In genomic region chr17:55004484-55004883, GRCh38 we compare ENCODE assay signal across 1 cellular context.
TF ChIP-seq lines count a peak whose summit lies in the region.

No MANE protein-coding gene starts in this region.

TF ChIP-seq in WTC11, 78 proteins besides CTCF, POLR2A, EP300 and RAD21 (continued from another document):
- no peak for TF ChIP-seq AFF4 (CRISPR knock-in tag; IDR thresholded peaks at IDR 0.05; ENCODE audit: borderline replicate concordance)
TF ChIP-seq in WTC11: peak in this region for 0.
